ENCODE assay signal across 1 cellular context in genomic region chr3:49856181-49857005, GRCh38.
A peak's percentile ranks its signal among the peaks of the same experiment; 100 is the strongest.
TF ChIP-seq lines count a peak whose summit lies in the region.

TRAIP (minus strand) TSS chr3:49856564; CDS start chr3:49856453, 111 bp downstream.

TF ChIP-seq in K562, 482 proteins besides CTCF, POLR2A, EP300 and RAD21 (continued from another document):
- TF ChIP-seq TRIM25 (IDR thresholded peaks at IDR 0.05; ENCODE audit: borderline replicate concordance) (no peak), SETDB1 (IDR thresholded peaks at IDR 0.05; ENCODE audit: low read length) (no peak), KDM5B (IDR thresholded peaks at IDR 0.05; ENCODE audit: insufficient replicate concordance, low read depth, low read length) (peak; percentile 83), ZC3H8 (IDR thresholded peaks at IDR 0.05) (no peak), EP400 (IDR thresholded peaks at IDR 0.05) (peak; percentile 69), ZNF184 (CRISPR knock-in tag; IDR thresholded peaks at IDR 0.05) (no peak), ARID2 (IDR thresholded peaks at IDR 0.05) (no peak), MCM3 (IDR thresholded peaks at IDR 0.05) (no peak), PTRF (tag; IDR thresholded peaks at IDR 0.05) (no peak), NKRF (IDR thresholded peaks at IDR 0.05; ENCODE audit: borderline replicate concordance) (peak; percentile 86), HDAC1 (IDR thresholded peaks at IDR 0.05) (peak in 1 of 2 experiments; percentile 94; a peak in 2 of 4 replicates), CCAR2 (IDR thresholded peaks at IDR 0.05; ENCODE audit: low read depth, low read length) (no peak), ATF7 (IDR thresholded peaks at IDR 0.05) (peak; percentile 48; the same call in 1 of the 2 replicates), JUND (IDR thresholded peaks at IDR 0.05; ENCODE audit: borderline replicate concordance, low read depth, low read length) (no peak), JUND (tag; IDR thresholded peaks at IDR 0.05; ENCODE audit: borderline replicate concordance, low read depth, low read length) (no peak), TAL1 (IDR thresholded peaks at IDR 0.05) (no peak), C11orf30 (IDR thresholded peaks at IDR 0.05; ENCODE audit: low read depth) (peak; percentile 90), SPI1 (IDR thresholded peaks at IDR 0.05; ENCODE audit: borderline replicate concordance, low read depth, low read length) (no peak), SMARCB1 (IDR thresholded peaks at IDR 0.05; ENCODE audit: insufficient read length, low read depth) (no peak), ZBTB12 (CRISPR knock-in tag; IDR thresholded peaks at IDR 0.05) (peak; percentile 72), GATAD2A (IDR thresholded peaks at IDR 0.05) (no peak), NR2C1 (IDR thresholded peaks at IDR 0.05) (no peak), NR2C1 (tag; IDR thresholded peaks at IDR 0.05) (no peak), TBP (optimal IDR thresholded peaks at IDR 0.05; ENCODE audit: low read depth, low read length) (peak; percentile 53)
